Comparison of ENCODE assay signal across 13 cellular contexts in genomic region chr1:1298861-1299685, GRCh38. TPM values are rescaled to one million over a fixed set of nuclear protein-coding genes. Genes with fewer than 3 reads are reported as not detected.
A peak's percentile ranks its signal among the peaks of the same experiment; 100 is the strongest.
DNase-seq lines count a peak whose midpoint lies in the region; ATAC-seq lines count a peak whose summit lies in the region.
"Had no signal": no experiment of that assay in that cellular context is flagged by ENCODE, and none has a peak within 500 bp of the region (broad histone marks: within the 10 kb centered on the region; RNA-seq: fewer than 3 reads in every experiment).

No MANE protein-coding gene starts in this region.

- H3K27me3 ChIP-seq in mesendoderm (ENCODE audit: insufficient read depth, low read length, poor library complexity): no peaks in the 10 kb centered on the region
- H3K27me3 ChIP-seq: suprapubic skin had no signal

- H4K5ac ChIP-seq in mesendoderm (ENCODE audit: low read length): no peak overlapping the region

- no peak overlapping the region for H3K18ac ChIP-seq in mesendoderm (ENCODE audit: low read length)

- H3K79me2 ChIP-seq in mesendoderm (ENCODE audit: control insufficient read depth, insufficient read depth, low read length): no peaks in the 10 kb centered on the region

- H2BK5ac ChIP-seq in mesendoderm (ENCODE audit: low read length): no peak overlapping the region

- H3K9ac ChIP-seq in mesendoderm (ENCODE audit: low read length): no peak overlapping the region
- H3K9ac ChIP-seq: KMS-11 had no signal

- H3K4ac ChIP-seq in mesendoderm (ENCODE audit: low read depth, low read length): no peak overlapping the region

- no peak for ATAC-seq in GM21619 (IDR thresholded peaks at IDR 0.05; ENCODE audit: unreplicated experiment)
- ATAC-seq in HG03039 (IDR thresholded peaks at IDR 0.05; ENCODE audit: unreplicated experiment): no peak

- no peak overlapping the region for H2BK120ac ChIP-seq in mesendoderm (ENCODE audit: low read depth, low read length)

- WGBS in mesendoderm (ENCODE audit: extremely low coverage, insufficient coverage, low lambda C conversion rate): no CpG with 5 or more reads among the region's 30 CpGs

- H2BK15ac ChIP-seq in mesendoderm (replicated peaks; ENCODE audit: low read depth): no peak overlapping the region

- peak; percentile 69 for DNase-seq in DMS 273 treated with DMSO at 0.1 percent for 48 hours (lab: John Stamatoyannopoulos, UW)
- DNase-seq in NCI-H69 (lab: John Stamatoyannopoulos, UW): peak; percentile 68
- peak; percentile 61 for DNase-seq in cerebellar cortex (ENCODE audit: low spot score)
- peak; percentile 80 for DNase-seq in mesendoderm
- DNase-seq in mucosa of gallbladder (ENCODE audit: low spot score): no peak
- no peak for DNase-seq in NCI-H1105 treated with DMSO at 0.1 percent for 48 hours (lab: John Stamatoyannopoulos, UW)
- DNase-seq: aorta, COR-L47 had no signal

- no peak overlapping the region for H4K8ac ChIP-seq in mesendoderm (ENCODE audit: low read depth, low read length)

- no peak overlapping the region for H3K4me2 ChIP-seq in mesendoderm (ENCODE audit: low read length)
- H3K4me2 ChIP-seq: KMS-11 had no signal

- no peak overlapping the region for H3K4me3 ChIP-seq in mesendoderm (ENCODE audit: low read length)
- H3K4me3 ChIP-seq: prostate gland, suprapubic skin had no signal

- H3K23ac ChIP-seq in mesendoderm (ENCODE audit: low read length): no peak overlapping the region

- no peak overlapping the region for H3K56ac ChIP-seq in mesendoderm (ENCODE audit: low read length)

- no peak overlapping the region for H3K27ac ChIP-seq in mesendoderm (ENCODE audit: low read depth, low read length)
- H3K27ac ChIP-seq: KMS-11, prostate gland, suprapubic skin had no signal

- no peak overlapping the region for H2AK5ac ChIP-seq in mesendoderm (ENCODE audit: low read length)

- H3K79me1 ChIP-seq in mesendoderm (ENCODE audit: low read length): peaks cover 2% of the 10 kb centered on the region

- H3K4me1 ChIP-seq in mesendoderm (ENCODE audit: control insufficient read depth, low read depth, low read length): no peaks in the 10 kb centered on the region
- H3K4me1 ChIP-seq: prostate gland had no signal

- no peaks in the 10 kb centered on the region for H3K36me3 ChIP-seq in mesendoderm (ENCODE audit: control insufficient read depth, insufficient read depth, low read length)
- H3K36me3 ChIP-seq: prostate gland had no signal

RNA-seq across cellular contexts. Expression of gene ACAP3, which starts 8.7 kb away (rescaled TPM):
- polyA plus RNA-seq in mesendoderm (2013, experiment 1 of 2): 7.8 TPM
- 8.1 TPM for polyA plus RNA-seq in mesendoderm (2013, experiment 2 of 2)
- 86.6 TPM for total RNA-seq in mucosa of gallbladder

RNA-seq across cellular contexts. Expression of gene PUSL1, which starts 9.3 kb away (rescaled TPM):
- polyA plus RNA-seq in mesendoderm (2013, experiment 1 of 2): 24.0 TPM
- 25.0 TPM for polyA plus RNA-seq in mesendoderm (2013, experiment 2 of 2)
- total RNA-seq in mucosa of gallbladder: 19.0 TPM

RNA-seq across cellular contexts. Expression of gene SCNN1D, which starts 18.8 kb away (rescaled TPM):
- polyA plus RNA-seq in mesendoderm (2013, experiment 1 of 2): 0.29 TPM
- 0.27 TPM for polyA plus RNA-seq in mesendoderm (2013, experiment 2 of 2)
- 7.9 TPM for total RNA-seq in mucosa of gallbladder

RNA-seq across cellular contexts. Expression of gene INTS11, which starts 25.4 kb away (rescaled TPM):
- polyA plus RNA-seq in mesendoderm (2013, experiment 1 of 2): 75.3 TPM
- 73.8 TPM for polyA plus RNA-seq in mesendoderm (2013, experiment 2 of 2)
- total RNA-seq in mucosa of gallbladder: 121 TPM

RNA-seq across cellular contexts. Expression of gene UBE2J2, which starts 25.4 kb away (rescaled TPM):
- polyA plus RNA-seq in mesendoderm (2013, experiment 1 of 2): 48.5 TPM
- polyA plus RNA-seq in mesendoderm (2013, experiment 2 of 2): 47.9 TPM
- 68.9 TPM for total RNA-seq in mucosa of gallbladder

Comparison
In these comparisons a context has a peak if more than half of its experiments do, and no peak if none do; other contexts are left out.
1. DNase-seq: peak in DMS 273 treated with DMSO at 0.1 percent for 48 hours (single experiment), NCI-H69 (single experiment), cerebellar cortex (single experiment) and mesendoderm (single experiment); none in mucosa of gallbladder (single experiment) and NCI-H1105 treated with DMSO at 0.1 percent for 48 hours (single experiment).